ENCODE assay signal across 8 cellular contexts in the genomic region with DNA sequence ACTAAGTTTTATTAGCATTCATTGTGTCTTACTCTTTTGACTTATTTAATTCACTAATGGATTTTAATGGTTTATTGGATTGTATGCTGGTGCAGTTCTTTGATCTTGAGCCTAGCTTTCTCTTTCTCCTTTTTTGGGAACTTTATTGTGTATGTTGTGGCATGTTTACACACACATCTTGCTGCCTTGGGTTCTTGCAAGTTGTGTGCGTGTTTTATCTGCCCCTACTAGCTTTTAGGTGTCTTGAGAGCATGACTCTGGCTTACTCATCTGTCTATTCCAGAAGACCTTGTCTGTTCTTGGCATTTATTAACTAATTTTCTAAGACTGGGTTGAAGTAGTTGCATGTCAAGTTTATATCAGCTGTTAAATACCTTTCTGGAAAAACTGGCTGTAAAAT. TPM values are rescaled to one million over a fixed set of nuclear protein-coding genes. Genes with fewer than 3 reads are reported as not detected.
DNase-seq lines count a peak whose midpoint lies in the region; ATAC-seq lines count a peak whose summit lies in the region.

No MANE protein-coding gene starts in this region.

- H3K27me3 Mint-ChIP-seq in T-helper 1 cell treated with Interleukin-12 subunit alpha and Interleukin-12 subunit beta and Interleukin-4 antibody, amounts not matched to agents 30 μg/mL and 1 μg/mL, for 36 hours (ENCODE audit: low read depth), result no peaks in the 10 kb centered on the region
- H3K27me3 Mint-ChIP-seq in activated T-helper 17 cell treated with anti-CD3 and anti-CD28 coated beads, Interleukin-2, amount 50 U/mL, for 72 hours, result no peaks in the 10 kb centered on the region

- H3K9me3 ChIP-seq in iPS-20b (ENCODE audit: insufficient read depth, low read depth, low read length), result no peaks in the 10 kb centered on the region

- H3K9ac ChIP-seq in iPS-20b (ENCODE audit: low read depth, low read length), result peak overlapping the region; percentile 93; the same call in 1 of the 2 replicates

- H3K27me3 ChIP-seq in iPS-20b (ENCODE audit: insufficient read depth, low read length), result no peaks in the 10 kb centered on the region

- no peak overlapping the region for H3K27ac ChIP-seq in iPS-20b (ENCODE audit: low read length)

- peak overlapping the region; percentile 98 for H3K4me3 Mint-ChIP-seq in T-helper 1 cell treated with Interleukin-12 subunit alpha and Interleukin-12 subunit beta and Interleukin-4 antibody, amounts not matched to agents 30 μg/mL and 1 μg/mL, for 36 hours
- peak overlapping the region; percentile 93 for H3K4me3 Mint-ChIP-seq in activated T-helper 17 cell treated with anti-CD3 and anti-CD28 coated beads, Interleukin-2, amount 50 U/mL, for 72 hours

- no peak for ATAC-seq in activated T-helper 17 cell treated with anti-CD3 and anti-CD28 coated beads, Interleukin-2, amount 50 U/mL, for 72 hours (replicated peaks)
- ATAC-seq in HG02571 (IDR thresholded peaks at IDR 0.05; ENCODE audit: unreplicated experiment), result no peak
- no peak for ATAC-seq in HG02840 (IDR thresholded peaks at IDR 0.05; ENCODE audit: low FRiP score, unreplicated experiment)

- H3K36me3 Mint-ChIP-seq in T-helper 1 cell treated with Interleukin-12 subunit alpha and Interleukin-12 subunit beta and Interleukin-4 antibody, amounts not matched to agents 30 μg/mL and 1 μg/mL, for 36 hours (ENCODE audit: low read depth), result peaks cover 20% of the 10 kb centered on the region
- peaks cover 65% of the 10 kb centered on the region for H3K36me3 Mint-ChIP-seq in activated T-helper 17 cell treated with anti-CD3 and anti-CD28 coated beads, Interleukin-2, amount 50 U/mL, for 72 hours (ENCODE audit: low read depth)

- H3K27ac Mint-ChIP-seq in T-helper 1 cell treated with Interleukin-12 subunit alpha and Interleukin-12 subunit beta and Interleukin-4 antibody, amounts not matched to agents 30 μg/mL and 1 μg/mL, for 36 hours, result peak overlapping the region; percentile 28
- peak overlapping the region; percentile 93 for H3K27ac Mint-ChIP-seq in activated T-helper 17 cell treated with anti-CD3 and anti-CD28 coated beads, Interleukin-2, amount 50 U/mL, for 72 hours

- H3K4me3 ChIP-seq in iPS-20b (ENCODE audit: low read length), result peak overlapping the region; percentile 99

- DNase-seq in T-helper 1 cell (no peak), superior temporal gyrus (ENCODE audit: extremely low spot score) (peak; percentile 53), DMS 273 (lab: John Stamatoyannopoulos, UW; ENCODE audit: unreplicated experiment) (no peak)

- H3K4me1 ChIP-seq in iPS-20b (ENCODE audit: insufficient read depth, low read length), result peaks cover 16% of the 10 kb centered on the region; the same call in 1 of the 2 replicates

- H3K4me1 Mint-ChIP-seq in T-helper 1 cell treated with Interleukin-12 subunit alpha and Interleukin-12 subunit beta and Interleukin-4 antibody, amounts not matched to agents 30 μg/mL and 1 μg/mL, for 36 hours (ENCODE audit: low read depth), result peaks cover 43% of the 10 kb centered on the region
- peaks cover 36% of the 10 kb centered on the region for H3K4me1 Mint-ChIP-seq in activated T-helper 17 cell treated with anti-CD3 and anti-CD28 coated beads, Interleukin-2, amount 50 U/mL, for 72 hours

- no peaks in the 10 kb centered on the region for H3K9me3 Mint-ChIP-seq in T-helper 1 cell treated with Interleukin-12 subunit alpha and Interleukin-12 subunit beta and Interleukin-4 antibody, amounts not matched to agents 30 μg/mL and 1 μg/mL, for 36 hours
- H3K9me3 Mint-ChIP-seq in activated T-helper 17 cell treated with anti-CD3 and anti-CD28 coated beads, Interleukin-2, amount 50 U/mL, for 72 hours, result no peaks in the 10 kb centered on the region

- peaks cover 34% of the 10 kb centered on the region for H3K36me3 ChIP-seq in iPS-20b (ENCODE audit: insufficient read depth, low read depth, low read length)

RNA-seq across cellular contexts. Expression of a gene that starts 2.7 kb away (rescaled TPM):
- total RNA-seq in activated T-helper 17 cell treated with anti-CD3 and anti-CD28 coated beads, Interleukin-2, amount 50 U/mL, for 72 hours, result 10 to 100 TPM; 60.5 to 81.9 TPM

RNA-seq across cellular contexts. Expression of a gene that starts 52.4 kb away (rescaled TPM):
- 1 to 10 TPM; 5.1 to 7.7 TPM for total RNA-seq in activated T-helper 17 cell treated with anti-CD3 and anti-CD28 coated beads, Interleukin-2, amount 50 U/mL, for 72 hours
